16 cellular contexts compared by ENCODE assay signal in the genomic region with DNA sequence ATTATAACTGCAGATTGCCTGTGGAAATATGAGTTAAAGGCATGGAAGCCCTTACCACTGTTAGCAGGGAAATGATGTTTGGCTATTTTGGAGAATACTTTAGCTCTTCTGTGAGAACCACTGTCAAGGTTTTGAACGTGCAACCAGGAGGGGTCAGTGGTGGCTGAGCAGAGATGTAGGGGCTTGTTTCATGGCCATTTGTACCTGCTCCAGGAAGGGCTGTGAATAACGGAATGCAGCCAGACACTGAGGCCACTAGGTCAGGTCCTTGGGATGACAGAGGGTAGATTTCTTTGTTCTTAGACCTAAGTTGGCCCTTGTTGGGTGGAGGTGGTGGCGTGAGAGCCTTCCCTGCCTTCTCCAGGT. TPM values are rescaled to one million over a fixed set of nuclear protein-coding genes. Genes with fewer than 3 reads are reported as not detected.
DNase-seq lines count a peak whose midpoint lies in the region; FAIRE-seq and TF ChIP-seq lines count a peak whose summit lies in the region.
"Had no signal": no experiment of that assay in that cellular context is flagged by ENCODE, and none has a peak within 500 bp of the region (broad histone marks: within the 10 kb centered on the region; RNA-seq: fewer than 3 reads in every experiment).

No MANE protein-coding gene starts in this region.

- no peak overlapping the region for H3K56ac ChIP-seq in H1 (replicated peaks; ENCODE audit: insufficient read length, low read depth, low read length)

- H3K4me3 Mint-ChIP-seq in T-helper 1 cell treated with Interleukin-12 subunit alpha and Interleukin-12 subunit beta and Interleukin-4 antibody, amounts not matched to agents 30 μg/mL and 1 μg/mL, for 36 hours = no peak overlapping the region
- H3K4me3 Mint-ChIP-seq: activated naive CD8-positive, alpha-beta T cell treated with anti-CD3 and anti-CD28 coated beads, Interleukin-2, amount 10 ng/mL, durations not matched to agents 7 days and 5 days had no signal

- TF ChIP-seq RAD21 in H1 (IDR thresholded peaks at IDR 0.05 in 1 of 2, conservative IDR thresholded peaks at IDR 0.05 in 1 of 2; ENCODE audit: low read depth in 2 of 2, low read length in 2 of 2) = peak; percentile 65 to 72

- no peak overlapping the region for H2AFZ ChIP-seq in H1 (ENCODE audit: low read length)

- no peak overlapping the region for H3K23ac ChIP-seq in H1 (ENCODE audit: insufficient read length)

- H4K8ac ChIP-seq in H1 (ENCODE audit: extremely low read depth, insufficient read depth, low read length) = no peak overlapping the region

- no peak overlapping the region for H3K4me3 ChIP-seq in SK-N-MC
- no peak overlapping the region for H3K4me3 ChIP-seq in H1 (ENCODE audit: extremely low read depth in 1 of 4, insufficient read depth in 2 of 4, low read depth in 3 of 4, low read length in 4 of 4)
- H3K4me3 ChIP-seq in suprapubic skin = no peak overlapping the region
- H3K4me3 ChIP-seq: coronary artery, lung had no signal

- CTCF ChIA-PET in H1 (lab: Charles Lee; ENCODE audit: partially characterized antibody) = interaction anchor here (0.7 to 4.0 kb wide), 21 partner anchors 8 to 287 kb away, joined by 3 to 27 read pairs (median 4); partner anchors contain the start of gene AMN

- no peak overlapping the region for H3K18ac ChIP-seq in H1 (ENCODE audit: extremely low read depth, low read length)

- H2BK15ac ChIP-seq in H1 (ENCODE audit: low read length) = no peak overlapping the region

- H3K36me3 Mint-ChIP-seq in T-helper 1 cell treated with Interleukin-12 subunit alpha and Interleukin-12 subunit beta and Interleukin-4 antibody, amounts not matched to agents 30 μg/mL and 1 μg/mL, for 36 hours (ENCODE audit: low read depth) = peaks cover 24% of the 10 kb centered on the region

- H3K27ac Mint-ChIP-seq in T-helper 1 cell treated with Interleukin-12 subunit alpha and Interleukin-12 subunit beta and Interleukin-4 antibody, amounts not matched to agents 30 μg/mL and 1 μg/mL, for 36 hours = peak overlapping the region; percentile 13
- H3K27ac Mint-ChIP-seq: activated naive CD8-positive, alpha-beta T cell treated with anti-CD3 and anti-CD28 coated beads, Interleukin-2, amount 10 ng/mL, durations not matched to agents 7 days and 5 days had no signal

- no peak overlapping the region for H2AK5ac ChIP-seq in H1 (ENCODE audit: low read depth, low read length)

- H3K9me3 Mint-ChIP-seq in T-helper 1 cell treated with Interleukin-12 subunit alpha and Interleukin-12 subunit beta and Interleukin-4 antibody, amounts not matched to agents 30 μg/mL and 1 μg/mL, for 36 hours = peaks cover 2% of the 10 kb centered on the region

- H3K27me3 ChIP-seq in H1 (replicated peaks in 1 of 4; ENCODE audit: control insufficient read depth in 3 of 4, extremely low read depth in 1 of 4, insufficient read depth in 3 of 4, low read length in 3 of 4) (no peaks in the 10 kb centered on the region), suprapubic skin (no peaks in the 10 kb centered on the region)

- peaks cover 66% of the 10 kb centered on the region for H3K4me1 Mint-ChIP-seq in T-helper 1 cell treated with Interleukin-12 subunit alpha and Interleukin-12 subunit beta and Interleukin-4 antibody, amounts not matched to agents 30 μg/mL and 1 μg/mL, for 36 hours (ENCODE audit: low read depth)

- H2BK120ac ChIP-seq in H1 (replicated peaks; ENCODE audit: low read depth, low read length) = no peak overlapping the region

- H4K91ac ChIP-seq in H1 (replicated peaks; ENCODE audit: insufficient read length, low read length) = no peak overlapping the region

- peak; percentile 36 for FAIRE-seq in GM12892 (lab: Jason Lieb, UNC)
- no peak for FAIRE-seq in H1 (lab: Jason Lieb, UNC)

- DNase-seq in T-helper 1 cell = no peak
- DNase-seq in GM12892 (ENCODE audit: insufficient read length) = no peak
- DNase-seq in SK-N-MC (ENCODE audit: low read depth, low spot score) = no peak
- DNase-seq in H1 (ENCODE audit: low read depth in 1 of 2, low spot score in 2 of 2) = no peak
- DNase-seq in CD1c-positive myeloid dendritic cell (ENCODE audit: extremely low spot score) = no peak
- DNase-seq in kidney glomerular epithelial cell (lab: John Stamatoyannopoulos, UW) = no peak
- no peak for DNase-seq in suprapubic skin (ENCODE audit: low spot score in 2 of 2)
- DNase-seq: activated naive CD8-positive, alpha-beta T cell treated with anti-CD3 and anti-CD28 coated beads, Interleukin-2, amount 10 ng/mL, durations not matched to agents 7 days and 5 days; Calu3; NCI-H2227 treated with DMSO at 0.1 percent for 48 hours; nucleus accumbens; trophoblast cell had no signal

- POLR2A ChIA-PET in H1 (lab: Charles Lee; ENCODE audit: partially characterized antibody) = interaction anchor here (1.4 kb wide), 1 partner anchor 10 kb away, joined by 3 read pairs; no protein-coding TSS in a partner anchor

- no peak for TF ChIP-seq EP300 in H1 (IDR thresholded peaks at IDR 0.05; ENCODE audit: borderline replicate concordance in 1 of 2, low read depth in 2 of 2, low read length in 2 of 2)
- no peak for TF ChIP-seq EP300 in suprapubic skin (IDR thresholded peaks at IDR 0.05)

- H3K4ac ChIP-seq in H1 (replicated peaks; ENCODE audit: insufficient read length, low read depth, low read length) = no peak overlapping the region

- H3K23me2 ChIP-seq in H1 (ENCODE audit: low read depth, low read length) = no peaks in the 10 kb centered on the region

- no peak overlapping the region for H2BK20ac ChIP-seq in H1 (ENCODE audit: low read length)

- no peak overlapping the region for H4K5ac ChIP-seq in H1 (ENCODE audit: insufficient read length, low read depth, low read length)

- WGBS in H1 (ENCODE audit: extremely low coverage in 1 of 2, insufficient coverage in 1 of 2, insufficient read length in 1 of 2, insufficient replicate concordance in 2 of 2, low coverage in 1 of 2, low lambda C conversion rate in 2 of 2, missing lambda C conversion rate in 1 of 2), 2 experiments = 57% methylated on average over 3 of the region's 3 CpGs; no CpG with 5 or more reads in 1 of the 2 experiments
- 100% methylated on average over 3 of the region's 3 CpGs for WGBS in suprapubic skin

- H3K9ac ChIP-seq in SK-N-MC (ENCODE audit: insufficient read length) (no peak overlapping the region), H1 (replicated peaks in 1 of 4; ENCODE audit: extremely low read depth in 1 of 4, low read depth in 3 of 4, low read length in 3 of 4) (no peak overlapping the region)

- TF ChIP-seq POLR2A in GM12892 (IDR thresholded peaks at IDR 0.05; ENCODE audit: low read depth, low read length) (no peak), H1 (IDR thresholded peaks at IDR 0.05; ENCODE audit: control extremely low read depth in 1 of 2, low read depth in 2 of 2, low read length in 2 of 2) (no peak), suprapubic skin (IDR thresholded peaks at IDR 0.05) (no peak)

- H4K20me1 ChIP-seq in H1 (replicated peaks in 1 of 2; ENCODE audit: control insufficient read depth in 1 of 2, insufficient read depth in 2 of 2, low read length in 2 of 2) = no peaks in the 10 kb centered on the region

- no peak overlapping the region for H2BK5ac ChIP-seq in H1 (ENCODE audit: low read depth, low read length)

- H3K27me3 Mint-ChIP-seq in T-helper 1 cell treated with Interleukin-12 subunit alpha and Interleukin-12 subunit beta and Interleukin-4 antibody, amounts not matched to agents 30 μg/mL and 1 μg/mL, for 36 hours (ENCODE audit: low read depth) = no peaks in the 10 kb centered on the region
- H3K27me3 Mint-ChIP-seq: activated naive CD8-positive, alpha-beta T cell treated with anti-CD3 and anti-CD28 coated beads, Interleukin-2, amount 10 ng/mL, durations not matched to agents 7 days and 5 days had no signal

- H3K36me3 ChIP-seq in SK-N-MC (ENCODE audit: insufficient read depth, low read length) = peaks cover 3% of the 10 kb centered on the region; the same call in 1 of the 2 replicates
- H3K36me3 ChIP-seq in H1 (ENCODE audit: control insufficient read depth in 2 of 4, insufficient read depth in 4 of 4, low read length in 3 of 4) = no peaks in the 10 kb centered on the region
- no peaks in the 10 kb centered on the region for H3K36me3 ChIP-seq in suprapubic skin

- peaks cover 0 to 24% of the 10 kb centered on the region in 2 experiments; a peak in 2 of 4 replicates for H3K79me2 ChIP-seq in H1 (ENCODE audit: control insufficient read depth in 1 of 2, insufficient read depth in 2 of 2, low read length in 2 of 2)

- H3K79me1 ChIP-seq in H1 (ENCODE audit: low read depth, low read length) = no peaks in the 10 kb centered on the region

- TF ChIP-seq CTCF in H1 (IDR thresholded peaks at IDR 0.05; ENCODE audit: control extremely low read depth in 1 of 3, insufficient read depth in 1 of 3, low read depth in 1 of 3, low read length in 3 of 3) (peak; percentile 29 to 50 (median 36)), suprapubic skin (IDR thresholded peaks at IDR 0.05) (no peak)

- H2BK12ac ChIP-seq in H1 (ENCODE audit: low read depth, low read length) = no peak overlapping the region

- H3K4me2 ChIP-seq in H1 (ENCODE audit: insufficient read depth in 1 of 2, low read depth in 2 of 2, low read length in 2 of 2) = no peak overlapping the region

- H3K9me3 ChIP-seq in SK-N-MC (ENCODE audit: low read depth, low read length) = no peaks in the 10 kb centered on the region
- no peaks in the 10 kb centered on the region for H3K9me3 ChIP-seq in H1 (ENCODE audit: insufficient read depth in 2 of 2, low read depth in 1 of 2, low read length in 1 of 2)
- H3K9me3 ChIP-seq in suprapubic skin = no peaks in the 10 kb centered on the region

- 0 out of 7 replicates have a peak, but pooled peaks cover 0 to 3% (median 0%) of the 10 kb centered on the region in 4 experiments for H3K4me1 ChIP-seq in H1 (replicated peaks in 1 of 4; ENCODE audit: control insufficient read depth in 3 of 4, insufficient read depth in 4 of 4, low read length in 3 of 4)
- no peaks in the 10 kb centered on the region for H3K4me1 ChIP-seq in suprapubic skin

- H3K27ac ChIP-seq in SK-N-MC = peak overlapping the region; percentile 57
- no peak overlapping the region for H3K27ac ChIP-seq in H1 (ENCODE audit: low read depth, low read length)
- no peak overlapping the region for H3K27ac ChIP-seq in suprapubic skin
- H3K27ac ChIP-seq: 22Rv1, coronary artery had no signal

- H3K14ac ChIP-seq in H1 (ENCODE audit: insufficient read length) = no peak overlapping the region

RNA-seq across cellular contexts. Expression of gene TRAF3, which starts 8.3 kb away (rescaled TPM):
- 53.6 TPM for polyA plus RNA-seq in GM12892 (2012; ENCODE audit: missing spikeins)
- total RNA-seq in H1 (2021; fragmentation: NEBNext Ultra II Directional; extraction: Animal tissue kit (Norgen Biotek cat#: 25700)) = 10.0 and 12.1 TPM in 2 replicates
- 5.8 and 6.5 TPM in 2 replicates for polyA plus RNA-seq in H1 (2011; rRNA removed)
- 6.7 TPM for polyA plus RNA-seq in H1 (2011; cell fraction: cytosol; rRNA removed)
- 11.0 TPM for polyA plus RNA-seq in H1 (2011; cell fraction: nucleus; rRNA removed)
- 6.8 to 8.1 TPM (median 7.6 TPM) in 4 replicates for polyA plus RNA-seq in H1 (2012, experiment 1 of 2)
- polyA plus RNA-seq in H1 (2012, experiment 2 of 2) = 3.8 TPM
- 4.9 TPM for polyA plus RNA-seq in H1 (2013, experiment 1 of 2)
- polyA plus RNA-seq in H1 (2013, experiment 2 of 2) = 5.2 TPM
- polyA minus RNA-seq in H1 (2011; rRNA and poly(A)+ RNA removed) = 14.0 and 19.4 TPM in 2 replicates
- 4.9 TPM for polyA minus RNA-seq in H1 (2011; cell fraction: cytosol; rRNA and poly(A)+ RNA removed)
- polyA minus RNA-seq in H1 (2011; cell fraction: nucleus; rRNA and poly(A)+ RNA removed) = 10.2 TPM
- total RNA-seq in suprapubic skin = 10 to 100 TPM in 3 of 4 donors, 1 to 10 TPM in 1; 8.7 to 22.8 (median 14.2) TPM

Comparison
In these comparisons a context has a peak if more than half of its experiments do, and no peak if none do; other contexts are left out.
1. CTCF ChIP-seq: peak in H1 (3 of 3); none in suprapubic skin (0 of 2).